In the genomic region with DNA sequence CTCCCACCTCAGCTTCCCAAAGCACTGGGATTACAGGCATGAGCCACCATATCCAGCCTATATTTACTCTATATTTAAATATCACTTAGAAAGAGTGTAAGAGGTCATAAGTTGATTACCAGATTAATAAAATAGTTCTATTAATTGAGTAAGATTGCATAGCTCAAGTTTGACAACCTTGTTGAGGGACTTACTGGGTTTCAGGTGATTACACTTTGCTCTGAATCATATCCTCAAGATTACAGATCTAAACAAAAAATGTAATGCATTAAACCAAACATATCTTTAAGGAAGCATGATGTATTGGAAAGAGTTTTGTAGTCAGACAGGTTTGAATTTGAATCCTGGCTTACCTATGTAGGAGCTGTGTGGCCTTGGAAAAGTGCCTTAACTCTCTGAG, we compare ENCODE assay signal across 9 cellular contexts. TPM values are rescaled to one million over a fixed set of nuclear protein-coding genes. Genes with fewer than 3 reads are reported as not detected.
"Had no signal": no experiment of that assay in that cellular context is flagged by ENCODE, and none has a peak within 500 bp of the region (broad histone marks: within the 10 kb centered on the region; RNA-seq: fewer than 3 reads in every experiment).

No MANE protein-coding gene starts in this region.

- H3K4me1 ChIP-seq: HAP-1 had no signal

- H3K4me3 ChIP-seq: GM23248, HAP-1 had no signal

- DNase-seq: GM23248, GOT3, H7, HFFc6, KBM-7 had no signal

- H3K36me3 ChIP-seq: HAP-1 had no signal

- FAIRE-seq: HepG2 had no signal

- H3K27ac ChIP-seq: GM23248, HL-60 had no signal

- H3K9me3 ChIP-seq: HAP-1 had no signal

RNA-seq across cellular contexts. Expression of a gene that starts 47.9 kb away (rescaled TPM):
- total RNA-seq: H7, HepG2 had no signal
- polyA plus RNA-seq: HepG2, IgD-negative memory B cell had no signal
